17 cellular contexts compared by ENCODE assay signal in genomic region chr7:65812281-65812680, GRCh38.
"Had no signal": no experiment of that assay in that cellular context is flagged by ENCODE, and none has a peak within 500 bp of the region (broad histone marks: within the 10 kb centered on the region; RNA-seq: fewer than 3 reads in every experiment).

No MANE protein-coding gene starts in this region.

- H3K27me3 Mint-ChIP-seq: activated CD4-positive, alpha-beta T cell treated with anti-CD3 and anti-CD28 coated beads, Interleukin-2, amount 10 ng/mL, durations not matched to agents 7 days and 5 days; activated naive CD8-positive, alpha-beta T cell; progenitor cell of endocrine pancreas had no signal

- H3K36me3 ChIP-seq: cardiac muscle cell, right atrium auricular region had no signal

- H3K4me1 ChIP-seq: right atrium auricular region had no signal

- H3K4me3 ChIP-seq: cardiac muscle cell, right atrium auricular region had no signal

- ATAC-seq: stimulated activated naive CD8-positive, alpha-beta T cell treated with anti-CD3 and anti-CD28 coated beads, Interleukin-15, Interleukin-2, amounts not matched to agents 100 U/mL and 50 U/mL, for 24 hours had no signal

- H3K4me1 Mint-ChIP-seq: activated CD4-positive, alpha-beta T cell treated with anti-CD3 and anti-CD28 coated beads, Interleukin-2, amount 10 ng/mL, durations not matched to agents 7 days and 5 days; nephron had no signal

- DNase-seq: activated CD4-positive, alpha-beta T cell treated with anti-CD3 and anti-CD28 coated beads, Interleukin-2, amount 10 ng/mL, durations not matched to agents 7 days and 5 days; activated CD4-positive, CD25-positive, alpha-beta regulatory T cell; activated CD8-positive, alpha-beta memory T cell treated with anti-CD3 and anti-CD28 coated beads for 24 hours; activated gamma-delta T cell treated with Interleukin-2 at 50 U/mL for 16 hours; foreskin melanocyte; kidney glomerular epithelial cell; mesenchymal stem cell; nucleus accumbens; small intestine; stimulated activated naive CD8-positive, alpha-beta T cell treated with anti-CD3 and anti-CD28 coated beads, Interleukin-15, Interleukin-2, amounts not matched to agents 100 U/mL and 50 U/mL, for 24 hours; SW 1271; trophoblast cell had no signal

- H3K27ac Mint-ChIP-seq: activated CD4-positive, alpha-beta T cell treated with anti-CD3 and anti-CD28 coated beads, Interleukin-2, amount 10 ng/mL, durations not matched to agents 7 days and 5 days; activated naive CD8-positive, alpha-beta T cell; nephron; progenitor cell of endocrine pancreas had no signal

- H3K9me3 ChIP-seq: right atrium auricular region had no signal

- H3K27ac ChIP-seq: cardiac muscle cell, right atrium auricular region had no signal

- H3K27me3 ChIP-seq: cardiac muscle cell, right atrium auricular region had no signal

- H3K4me3 Mint-ChIP-seq: activated CD4-positive, alpha-beta T cell treated with anti-CD3 and anti-CD28 coated beads, Interleukin-2, amount 10 ng/mL, durations not matched to agents 7 days and 5 days; activated naive CD8-positive, alpha-beta T cell; nephron had no signal
